In the genomic region with DNA sequence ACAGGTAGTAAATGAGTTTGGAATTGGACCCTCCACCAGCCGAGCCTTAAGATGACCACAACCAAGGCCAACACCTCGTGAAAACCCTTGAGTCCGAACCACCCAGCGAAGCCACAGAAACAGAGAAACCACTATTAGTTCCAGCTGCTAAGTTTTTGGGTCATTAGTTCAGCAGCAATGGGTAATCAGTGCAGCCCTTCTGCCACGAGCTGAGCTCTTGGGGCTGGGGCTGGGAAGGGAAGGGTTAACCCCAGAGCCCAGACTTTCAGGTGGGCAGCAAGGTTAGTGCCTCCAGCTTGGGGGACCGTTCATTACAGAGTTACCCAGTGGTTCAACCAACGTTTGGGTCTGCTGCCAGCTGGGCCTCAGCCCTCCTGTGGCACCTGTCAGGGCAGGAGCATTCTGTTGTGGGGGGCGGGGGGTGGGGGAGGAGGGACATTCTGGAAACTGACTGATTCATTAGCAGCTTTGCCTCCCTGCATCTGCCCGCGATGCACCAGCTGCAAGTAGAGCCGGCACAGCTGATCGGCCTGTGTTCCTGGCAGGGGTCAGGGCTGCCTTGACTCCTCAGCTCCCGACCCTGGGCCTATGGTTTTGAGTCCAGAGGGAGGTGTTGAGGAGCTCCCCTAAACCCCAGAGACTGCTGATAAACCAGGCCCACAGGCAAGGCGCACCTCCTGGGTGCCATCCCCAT, we compare ENCODE assay signal across 21 cellular contexts. TPM values are rescaled to one million over a fixed set of nuclear protein-coding genes. Genes with fewer than 3 reads are reported as not detected.
DNase-seq lines count a peak whose midpoint lies in the region.
"Had no signal": no experiment of that assay in that cellular context is flagged by ENCODE, and none has a peak within 500 bp of the region (broad histone marks: within the 10 kb centered on the region; RNA-seq: fewer than 3 reads in every experiment).

No MANE protein-coding gene starts in this region.

- no peak overlapping the region for H3K27ac Mint-ChIP-seq in activated naive CD4-positive, alpha-beta T cell treated with anti-CD3 and anti-CD28 coated beads, Interleukin-2, amount 10 ng/mL, durations not matched to agents 7 days and 5 days
- no peak overlapping the region for H3K27ac Mint-ChIP-seq in activated naive CD4-positive, alpha-beta T cell treated with anti-CD3 and anti-CD28 coated beads for 36 hours
- H3K27ac Mint-ChIP-seq: activated CD4-positive, alpha-beta T cell treated with anti-CD3 and anti-CD28 coated beads, Interleukin-2, amount 10 ng/mL, durations not matched to agents 24 days and 14 days; CD4-positive, CD25-positive, alpha-beta regulatory T cell; stimulated activated naive CD8-positive, alpha-beta T cell treated with anti-CD3 and anti-CD28 coated beads, Interleukin-15, amount 100 ng/mL, for 72 hours had no signal

- H3K36me3 Mint-ChIP-seq in activated naive CD4-positive, alpha-beta T cell treated with anti-CD3 and anti-CD28 coated beads, Interleukin-2, amount 10 ng/mL, durations not matched to agents 7 days and 5 days = no peaks in the 10 kb centered on the region
- H3K36me3 Mint-ChIP-seq in activated naive CD4-positive, alpha-beta T cell treated with anti-CD3 and anti-CD28 coated beads for 36 hours (ENCODE audit: low read depth) = no peaks in the 10 kb centered on the region
- H3K36me3 Mint-ChIP-seq: CD4-positive, CD25-positive, alpha-beta regulatory T cell had no signal

- no peak overlapping the region for H3K4me3 Mint-ChIP-seq in activated naive CD4-positive, alpha-beta T cell treated with anti-CD3 and anti-CD28 coated beads, Interleukin-2, amount 10 ng/mL, durations not matched to agents 7 days and 5 days
- H3K4me3 Mint-ChIP-seq in activated naive CD4-positive, alpha-beta T cell treated with anti-CD3 and anti-CD28 coated beads for 36 hours = no peak overlapping the region
- H3K4me3 Mint-ChIP-seq: activated CD4-positive, alpha-beta T cell treated with anti-CD3 and anti-CD28 coated beads, Interleukin-2, amount 10 ng/mL, durations not matched to agents 24 days and 14 days; CD4-positive, CD25-positive, alpha-beta regulatory T cell; stimulated activated naive CD8-positive, alpha-beta T cell treated with anti-CD3 and anti-CD28 coated beads, Interleukin-15, amount 100 ng/mL, for 72 hours had no signal

- no peaks in the 10 kb centered on the region for H3K36me3 ChIP-seq in SJCRH30
- H3K36me3 ChIP-seq: gastroesophageal sphincter, ovary had no signal

- intact Hi-C loops in activated naive CD4-positive, alpha-beta T cell treated with anti-CD3 and anti-CD28 coated beads for 36 hours (cut with micrococcal nuclease) = no loop called here

- H3K27ac ChIP-seq in SJCRH30 = peak overlapping the region; percentile 42
- H3K27ac ChIP-seq: gastroesophageal sphincter, ovary had no signal

- DNase-seq in activated naive CD4-positive, alpha-beta T cell treated with anti-CD3 and anti-CD28 coated beads, Interleukin-2, amount 10 ng/mL, durations not matched to agents 7 days and 5 days = peak; percentile 6
- DNase-seq in activated naive CD4-positive, alpha-beta T cell treated with anti-CD3 and anti-CD28 coated beads for 36 hours = no peak
- peak; percentile 75 to 81 for DNase-seq in SJCRH30
- DNase-seq in mucosa of gallbladder (ENCODE audit: low spot score) = peak; percentile 7
- peak; percentile 32 for DNase-seq in ureter (ENCODE audit: low spot score)
- no peak for DNase-seq in pons (ENCODE audit: low spot score)
- no peak for DNase-seq in activated CD4-positive, alpha-beta T cell treated with anti-CD3 and anti-CD28 coated beads for 48 hours
- DNase-seq in NCI-H1105 (lab: John Stamatoyannopoulos, UW) = no peak
- DNase-seq: activated CD4-positive, alpha-beta T cell treated with anti-CD3 and anti-CD28 coated beads, Interleukin-2, amount 10 ng/mL, durations not matched to agents 24 days and 14 days; anterior cingulate cortex; CD4-positive, CD25-positive, alpha-beta regulatory T cell; cerebellar nuclear complex; DMS79; effector CD4-positive, alpha-beta T cell; left cardiac atrium; NCI-H1436 treated with DMSO at 0.1 percent for 48 hours; NCI-H2227 treated with DMSO at 0.1 percent for 48 hours; ovary; stimulated activated CD4-positive, alpha-beta T cell treated with anti-CD3 and anti-CD28 coated beads, Interleukin-1b, Interleukin-23, amount 100 ng/mL, for 48 hours; stimulated activated naive CD8-positive, alpha-beta T cell treated with anti-CD3 and anti-CD28 coated beads, Interleukin-15, amount 100 ng/mL, for 72 hours had no signal

- no peaks in the 10 kb centered on the region for H3K27me3 ChIP-seq in SJCRH30
- H3K27me3 ChIP-seq: gastroesophageal sphincter, ovary had no signal

- H3K4me3 ChIP-seq in SJCRH30 = no peak overlapping the region
- H3K4me3 ChIP-seq: gastroesophageal sphincter, ovary had no signal

- H3K9me3 Mint-ChIP-seq in activated naive CD4-positive, alpha-beta T cell treated with anti-CD3 and anti-CD28 coated beads, Interleukin-2, amount 10 ng/mL, durations not matched to agents 7 days and 5 days = no peaks in the 10 kb centered on the region
- H3K9me3 Mint-ChIP-seq in activated naive CD4-positive, alpha-beta T cell treated with anti-CD3 and anti-CD28 coated beads for 36 hours = no peaks in the 10 kb centered on the region
- H3K9me3 Mint-ChIP-seq: activated CD4-positive, alpha-beta T cell treated with anti-CD3 and anti-CD28 coated beads, Interleukin-2, amount 10 ng/mL, durations not matched to agents 24 days and 14 days; CD4-positive, CD25-positive, alpha-beta regulatory T cell; stimulated activated naive CD8-positive, alpha-beta T cell treated with anti-CD3 and anti-CD28 coated beads, Interleukin-15, amount 100 ng/mL, for 72 hours had no signal

- H3K27me3 Mint-ChIP-seq in activated naive CD4-positive, alpha-beta T cell treated with anti-CD3 and anti-CD28 coated beads, Interleukin-2, amount 10 ng/mL, durations not matched to agents 7 days and 5 days = peaks cover 4% of the 10 kb centered on the region
- no peaks in the 10 kb centered on the region for H3K27me3 Mint-ChIP-seq in activated naive CD4-positive, alpha-beta T cell treated with anti-CD3 and anti-CD28 coated beads for 36 hours (ENCODE audit: low read depth)
- H3K27me3 Mint-ChIP-seq: stimulated activated naive CD8-positive, alpha-beta T cell treated with anti-CD3 and anti-CD28 coated beads, Interleukin-15, amount 100 ng/mL, for 72 hours had no signal

- CTCF ChIA-PET in activated naive CD4-positive, alpha-beta T cell treated with anti-CD3 and anti-CD28 coated beads, Interleukin-2, amount 10 ng/mL, durations not matched to agents 7 days and 5 days (lab: Charles Lee) = interaction anchor here (0.5 to 3.1 kb wide), 7 partner anchors 39 to 466 kb away, joined by 3 to 42 read pairs (median 7); a partner anchor contains a TSS
- CTCF ChIA-PET in activated naive CD4-positive, alpha-beta T cell treated with anti-CD3 and anti-CD28 coated beads for 36 hours (lab: Charles Lee) = interaction anchor here (1.2 kb wide), 2 partner anchors 54 to 109 kb away, joined by 3 read pairs; no protein-coding TSS in a partner anchor

- H3K4me1 Mint-ChIP-seq in activated naive CD4-positive, alpha-beta T cell treated with anti-CD3 and anti-CD28 coated beads, Interleukin-2, amount 10 ng/mL, durations not matched to agents 7 days and 5 days = peaks cover 5% of the 10 kb centered on the region
- no peaks in the 10 kb centered on the region for H3K4me1 Mint-ChIP-seq in activated naive CD4-positive, alpha-beta T cell treated with anti-CD3 and anti-CD28 coated beads for 36 hours (ENCODE audit: low read depth)

- H3K4me1 ChIP-seq in SJCRH30 = peaks cover 69% of the 10 kb centered on the region

- H3K9me3 ChIP-seq in SJCRH30 (replicated peaks) = peaks cover 5% of the 10 kb centered on the region; the same call in 1 of the 2 replicates
- H3K9me3 ChIP-seq: gastroesophageal sphincter, ovary had no signal

RNA-seq across cellular contexts. Expression of a gene that starts 52.7 kb away (rescaled TPM):
- total RNA-seq in activated naive CD4-positive, alpha-beta T cell treated with anti-CD3 and anti-CD28 coated beads for 36 hours = not detected
- total RNA-seq in SJCRH30 (2014; rRNA removed; shearing (Covaris generic)) = 0.10 and 0.13 TPM in 2 replicates
- total RNA-seq in mucosa of gallbladder (389 TPM), ureter (143 TPM)
- total RNA-seq: CD4-positive, CD25-positive, alpha-beta regulatory T cell had no signal

Comparison
In these comparisons a context has a peak if more than half of its experiments do, and no peak if none do; other contexts are left out.
1. DNase-seq: peak in activated naive CD4-positive, alpha-beta T cell treated with anti-CD3 and anti-CD28 coated beads, Interleukin-2, amount 10 ng/mL, durations not matched to agents 7 days and 5 days (single experiment), SJCRH30 (2 of 2), mucosa of gallbladder (single experiment) and ureter (single experiment); none in activated naive CD4-positive, alpha-beta T cell treated with anti-CD3 and anti-CD28 coated beads for 36 hours (single experiment), pons (single experiment), activated CD4-positive, alpha-beta T cell treated with anti-CD3 and anti-CD28 coated beads for 48 hours (single experiment) and NCI-H1105 (single experiment).
2. RNA of a gene that starts 52.7 kb away (total RNA-seq): 389 TPM in mucosa of gallbladder (single experiment) and 143 TPM in ureter (single experiment); 0.10 to 0.13 TPM in SJCRH30 and not detected in activated naive CD4-positive, alpha-beta T cell treated with anti-CD3 and anti-CD28 coated beads for 36 hours; every median in the first group is over 100 times any median in the second.